Comparison of ENCODE assay signal across 2 cellular contexts in the genomic region with DNA sequence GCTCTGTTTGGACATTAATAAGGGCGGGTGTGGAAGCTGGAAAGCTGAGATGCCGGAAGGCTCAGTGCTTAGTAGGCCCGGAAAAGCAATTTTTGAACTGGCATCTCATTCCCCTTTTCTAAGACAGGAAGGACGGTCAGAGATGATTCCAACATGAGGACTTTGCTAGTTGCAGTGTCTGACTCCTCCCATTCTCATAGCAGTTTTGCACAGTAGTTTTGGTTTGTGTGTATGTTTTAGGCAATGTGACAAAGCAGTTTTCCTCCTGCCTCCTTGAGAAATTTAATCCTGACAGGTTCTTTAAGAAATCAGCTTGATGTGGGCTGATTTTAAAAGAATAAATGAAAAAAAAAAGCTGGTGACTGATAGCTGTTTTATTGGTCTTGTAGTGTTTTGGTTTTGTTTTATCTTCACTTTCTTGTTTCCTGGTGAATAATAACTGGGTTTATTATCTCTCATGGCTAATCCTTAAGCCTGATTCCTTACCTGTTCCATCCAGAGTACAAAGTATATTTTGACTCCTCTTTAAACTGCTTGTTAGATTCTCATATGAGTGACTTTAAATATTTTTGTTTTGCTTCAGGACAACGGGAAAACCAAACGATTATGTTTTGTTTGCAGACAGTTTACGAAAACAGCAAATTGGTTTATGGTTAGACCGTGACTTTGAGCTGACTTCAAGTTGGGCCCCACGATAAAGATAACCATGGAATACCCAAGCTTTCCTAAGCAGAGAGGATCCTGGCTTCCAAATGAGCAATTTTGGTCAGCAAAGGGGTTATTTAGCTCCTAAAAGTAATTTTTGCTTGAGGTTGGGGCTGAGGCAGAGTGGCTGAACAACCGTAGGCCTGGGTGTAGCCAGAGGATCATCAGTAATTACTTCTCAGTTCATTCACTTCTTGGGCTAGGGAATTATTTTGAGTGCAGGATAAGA.
A peak's percentile ranks its signal among the peaks of the same experiment; 100 is the strongest.
TF ChIP-seq lines count a peak whose summit lies in the region.

No MANE protein-coding gene starts in this region.

TF ChIP-seq in HEK293, 187 proteins besides CTCF, POLR2A, EP300 and RAD21:
- TF ChIP-seq ZNF654 (tag by site-specific recombination; IDR thresholded peaks at IDR 0.05; ENCODE audit: low read depth) (peak; percentile 2; the same call in 1 of the 2 replicates), FEZF1 (tag by site-specific recombination; IDR thresholded peaks at IDR 0.05) (peak; percentile 51), ZNF350 (tag by site-specific recombination; IDR thresholded peaks at IDR 0.05) (no peak), PRDM6 (tag by site-specific recombination; IDR thresholded peaks at IDR 0.05) (peak; percentile 87), ZNF335 (tag by site-specific recombination; conservative IDR thresholded peaks at IDR 0.05) (0 out of 2 replicates have a peak, but pooled peaks have one; percentile 6)

TF ChIP-seq in HepG2, 621 proteins besides CTCF, POLR2A, EP300 and RAD21:
- TF ChIP-seq, protein P1, sequence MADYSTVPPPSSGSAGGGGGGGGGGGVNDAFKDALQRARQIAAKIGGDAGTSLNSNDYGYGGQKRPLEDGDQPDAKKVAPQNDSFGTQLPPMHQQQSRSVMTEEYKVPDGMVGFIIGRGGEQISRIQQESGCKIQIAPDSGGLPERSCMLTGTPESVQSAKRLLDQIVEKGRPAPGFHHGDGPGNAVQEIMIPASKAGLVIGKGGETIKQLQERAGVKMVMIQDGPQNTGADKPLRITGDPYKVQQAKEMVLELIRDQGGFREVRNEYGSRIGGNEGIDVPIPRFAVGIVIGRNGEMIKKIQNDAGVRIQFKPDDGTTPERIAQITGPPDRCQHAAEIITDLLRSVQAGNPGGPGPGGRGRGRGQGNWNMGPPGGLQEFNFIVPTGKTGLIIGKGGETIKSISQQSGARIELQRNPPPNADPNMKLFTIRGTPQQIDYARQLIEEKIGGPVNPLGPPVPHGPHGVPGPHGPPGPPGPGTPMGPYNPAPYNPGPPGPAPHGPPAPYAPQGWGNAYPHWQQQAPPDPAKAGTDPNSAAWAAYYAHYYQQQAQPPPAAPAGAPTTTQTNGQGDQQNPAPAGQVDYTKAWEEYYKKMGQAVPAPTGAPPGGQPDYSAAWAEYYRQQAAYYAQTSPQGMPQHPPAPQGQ (CRISPR knock-in tag; IDR thresholded peaks at IDR 0.05; ENCODE audit: borderline replicate concordance) = no peak
- no peak for TF ChIP-seq BHLHE40 (IDR thresholded peaks at IDR 0.05; ENCODE audit: low read length)
- no peak for TF ChIP-seq KLF13 (CRISPR knock-in tag; IDR thresholded peaks at IDR 0.05)
- TF ChIP-seq THAP7 (CRISPR knock-in tag; IDR thresholded peaks at IDR 0.05) = no peak
- no peak for TF ChIP-seq ZSCAN12 (CRISPR knock-in tag; IDR thresholded peaks at IDR 0.05)
- TF ChIP-seq, protein P2, sequence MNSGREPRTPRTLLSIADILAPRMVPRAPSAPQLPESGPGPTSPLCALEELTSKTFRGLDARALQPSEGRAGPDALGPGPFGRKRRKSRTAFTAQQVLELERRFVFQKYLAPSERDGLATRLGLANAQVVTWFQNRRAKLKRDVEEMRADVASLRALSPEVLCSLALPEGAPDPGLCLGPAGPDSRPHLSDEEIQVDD (CRISPR knock-in tag; IDR thresholded peaks at IDR 0.05; ENCODE audit: borderline replicate concordance) = no peak
- no peak for TF ChIP-seq ZNF264 (CRISPR knock-in tag; IDR thresholded peaks at IDR 0.05)
- no peak for TF ChIP-seq ZNF615 (CRISPR knock-in tag; IDR thresholded peaks at IDR 0.05; ENCODE audit: borderline replicate concordance)
- TF ChIP-seq CENPT (CRISPR knock-in tag; IDR thresholded peaks at IDR 0.05; ENCODE audit: low read depth) = no peak
- TF ChIP-seq ZNF225 (CRISPR knock-in tag; IDR thresholded peaks at IDR 0.05) = no peak
- no peak for TF ChIP-seq ZNF20 (CRISPR knock-in tag; IDR thresholded peaks at IDR 0.05)
- TF ChIP-seq TCF7L2 (IDR thresholded peaks at IDR 0.05; ENCODE audit: low read depth, low read length) = no peak
- TF ChIP-seq ZNF597 (CRISPR knock-in tag; IDR thresholded peaks at IDR 0.05) = no peak
- no peak for TF ChIP-seq MTA3 (CRISPR knock-in tag; IDR thresholded peaks at IDR 0.05)
- TF ChIP-seq ZNF543 (CRISPR knock-in tag; IDR thresholded peaks at IDR 0.05) = no peak
TF ChIP-seq in HepG2: peak in this region for 0.
